In genomic region chr12:75805905-75806304, GRCh38 we compare ENCODE assay signal across 27 cellular contexts.
DNase-seq lines count a peak whose midpoint lies in the region; ATAC-seq and TF ChIP-seq lines count a peak whose summit lies in the region.
"Had no signal": no experiment of that assay in that cellular context is flagged by ENCODE, and none has a peak within 500 bp of the region (broad histone marks: within the 10 kb centered on the region; RNA-seq: fewer than 3 reads in every experiment).

No MANE protein-coding gene starts in this region.

- intact Hi-C loops in HCT116 (cut with micrococcal nuclease): no loop called here

- RAD21 ChIA-PET in HCT116 (lab: Charles Lee; ENCODE audit: low non-redundant PET in 1 of 2, low total read pairs in 2 of 2, uncharacterized antibody in 2 of 2, unreplicated experiment in 2 of 2): no interaction called here

- no peaks in the 10 kb centered on the region for H3K27me3 Mint-ChIP-seq in chondrocyte (ENCODE audit: low read depth)

- no peak for TF ChIP-seq RAD21 in HCT116 (IDR thresholded peaks at IDR 0.05; ENCODE audit: low read depth)

- H3K9me3 ChIP-seq in HCT116 (ENCODE audit: control insufficient read depth in 1 of 2, insufficient read depth in 1 of 2, low read depth in 1 of 2, low read length in 2 of 2): no peaks in the 10 kb centered on the region; a peak in 1 of 4 replicates
- H3K9me3 ChIP-seq in suprapubic skin: no peaks in the 10 kb centered on the region
- H3K9me3 ChIP-seq: SJSA1 had no signal

- no peak overlapping the region for H3K9ac ChIP-seq in HCT116 (ENCODE audit: low read length)

- no peaks in the 10 kb centered on the region for H3K36me3 Mint-ChIP-seq in chondrocyte (ENCODE audit: low read depth)
- H3K36me3 Mint-ChIP-seq: CD8-positive, alpha-beta T cell had no signal

- peak overlapping the region; percentile 14 for H3K27ac Mint-ChIP-seq in chondrocyte (ENCODE audit: unreplicated experiment)
- H3K27ac Mint-ChIP-seq: CD8-positive, alpha-beta T cell had no signal

- no peak overlapping the region for H3K4me3 Mint-ChIP-seq in chondrocyte (ENCODE audit: unreplicated experiment)
- H3K4me3 Mint-ChIP-seq: CD8-positive, alpha-beta T cell had no signal

- H3K4me1 ChIP-seq in HCT116 (ENCODE audit: control insufficient read depth in 1 of 2, insufficient read depth in 2 of 2, low read length in 2 of 2) (peaks cover 13 to 16% of the 10 kb centered on the region in 2 experiments), suprapubic skin (no peaks in the 10 kb centered on the region)
- H3K4me1 ChIP-seq: Caco-2, SJSA1 had no signal

- H3K36me3 ChIP-seq in HCT116 (ENCODE audit: control insufficient read depth in 1 of 2, insufficient read depth in 2 of 2, low read length in 2 of 2): peaks cover 0 to 5% of the 10 kb centered on the region in 2 experiments; a peak in 1 of 4 replicates
- H3K36me3 ChIP-seq in suprapubic skin: no peaks in the 10 kb centered on the region
- H3K36me3 ChIP-seq: SJSA1 had no signal

- CTCF ChIA-PET in HCT116 (lab: Charles Lee) (no interaction called here), GM10248 (lab: Yijun Ruan, JAX) (interaction anchor here (1.1 to 1.4 kb wide), 3 partner anchors 12 to 321 kb away, joined by 3 read pairs; no protein-coding TSS in a partner anchor)

- no peaks in the 10 kb centered on the region for H3K9me2 ChIP-seq in HCT116 (ENCODE audit: insufficient read depth)

- POLR2A ChIA-PET in HCT116 (lab: Charles Lee): no interaction called here
- POLR2A ChIA-PET in GM10248 (lab: Yijun Ruan, JAX): no interaction called here

- DNase-seq in HCT116 (ENCODE audit: low read depth, low spot score): no peak
- DNase-seq in chondrocyte (ENCODE audit: low spot score): no peak
- DNase-seq in lung microvascular endothelial cell (ENCODE audit: low read depth in 2 of 2): peak; percentile 39 to 73
- DNase-seq in GM10248 (ENCODE audit: extremely low spot score): no peak
- no peak for DNase-seq in putamen (ENCODE audit: low spot score)
- DNase-seq in suprapubic skin (ENCODE audit: low spot score in 2 of 2): no peak
- DNase-seq: Caco-2; CD8-positive, alpha-beta T cell; H7; Kasumi-1; NCI-H1092 treated with DMSO at 0.1 percent for 48 hours; NCI-H1436; NCI-H187; NCI-H2081 treated with DMSO at 0.1 percent for 48 hours; NCI-H2171; NCI-H226; NCI-H524 treated with DMSO at 0.1 percent for 48 hours; NCI-H82; NK-92 treated with Interleukin-12 subunit alpha and Interleukin-12 subunit beta, amount 100 ng/mL, for 24 hours; PC-9; Right ventricle myocardium superior; RPMI8226 had no signal

- no peak for TF ChIP-seq CTCF in HCT116 (IDR thresholded peaks at IDR 0.05 in 2 of 3, conservative IDR thresholded peaks at IDR 0.05 in 1 of 3; ENCODE audit: borderline replicate concordance in 1 of 3, insufficient read depth in 1 of 3, low read depth in 2 of 3, low read length in 2 of 3)
- TF ChIP-seq CTCF in chondrocyte (IDR thresholded peaks at IDR 0.05): no peak
- no peak for TF ChIP-seq CTCF in GM10248 (IDR thresholded peaks at IDR 0.05; ENCODE audit: control extremely low read depth, extremely low read depth, low read depth, missing control alignments)
- TF ChIP-seq CTCF in suprapubic skin (IDR thresholded peaks at IDR 0.05): no peak

- TF ChIP-seq POLR2A in HCT116 (IDR thresholded peaks at IDR 0.05; ENCODE audit: borderline replicate concordance, extremely low read depth, insufficient read depth, insufficient read length): no peak
- no peak for TF ChIP-seq POLR2A in suprapubic skin (IDR thresholded peaks at IDR 0.05)

- 61% methylated on average over 2 of the region's 2 CpGs for WGBS in suprapubic skin

- H3K27ac ChIP-seq in HCT116 (ENCODE audit: low read depth, low read length): 0 out of 2 replicates have a peak overlapping the region, but pooled peaks have one; percentile 14
- H3K27ac ChIP-seq in suprapubic skin: no peak overlapping the region
- H3K27ac ChIP-seq: C4-2B, PC-9, SJSA1 had no signal

- H2AFZ ChIP-seq in HCT116 (ENCODE audit: low read depth, low read length, poor library complexity, severe bottlenecking): no peak overlapping the region
- H2AFZ ChIP-seq: PC-9 had no signal

- H3K4me3 ChIP-seq in HCT116 (replicated peaks in 1 of 2; ENCODE audit: low read depth in 1 of 2, low read length in 2 of 2): no peak overlapping the region
- H3K4me3 ChIP-seq in suprapubic skin: no peak overlapping the region
- H3K4me3 ChIP-seq: GM12878, PC-9, SJSA1 had no signal

- no peak for ATAC-seq in HCT116
- ATAC-seq in GM21381 (IDR thresholded peaks at IDR 0.05; ENCODE audit: unreplicated experiment): no peak
- ATAC-seq: CD8-positive, alpha-beta T cell; GM12878; HepG2 had no signal

- H3K79me2 ChIP-seq in HCT116 (ENCODE audit: insufficient read depth, low read length): no peaks in the 10 kb centered on the region

- H3K4me2 ChIP-seq in HCT116 (ENCODE audit: low read length): no peak overlapping the region
- H3K4me2 ChIP-seq: PC-9 had no signal

- BruUV-seq in HCT116 (replicated peaks; lab: Mats Ljungman, UMichigan): no TSS peak

- peaks cover 20% of the 10 kb centered on the region for H3K4me1 Mint-ChIP-seq in chondrocyte (ENCODE audit: low read depth)

- no peaks in the 10 kb centered on the region for H4K20me1 ChIP-seq in HCT116 (ENCODE audit: insufficient read depth)

- no peak for TF ChIP-seq EP300 in suprapubic skin (IDR thresholded peaks at IDR 0.05)

- H3K27me3 ChIP-seq in HCT116 (ENCODE audit: insufficient read depth, low read length) (no peaks in the 10 kb centered on the region), suprapubic skin (no peaks in the 10 kb centered on the region)
- H3K27me3 ChIP-seq: SJSA1 had no signal

- H3K9me3 Mint-ChIP-seq in chondrocyte (ENCODE audit: low read depth): peaks cover 11% of the 10 kb centered on the region
- H3K9me3 Mint-ChIP-seq: CD8-positive, alpha-beta T cell had no signal

TF ChIP-seq in HCT116, 20 proteins besides CTCF, POLR2A, EP300 and RAD21:
- no peak for TF ChIP-seq TCF7L2 (IDR thresholded peaks at IDR 0.05; ENCODE audit: borderline replicate concordance, extremely low read depth, insufficient read depth, insufficient read length)
- no peak for TF ChIP-seq REST (IDR thresholded peaks at IDR 0.05; ENCODE audit: low read depth)

Comparison
In these comparisons a context has a peak if more than half of its experiments do, and no peak if none do; other contexts are left out.
1. DNase-seq: peak in lung microvascular endothelial cell (2 of 2); none in HCT116 (single experiment), chondrocyte (single experiment), GM10248 (single experiment), putamen (single experiment) and suprapubic skin (0 of 2).